ENCODE assay signal across 12 cellular contexts in the genomic region with DNA sequence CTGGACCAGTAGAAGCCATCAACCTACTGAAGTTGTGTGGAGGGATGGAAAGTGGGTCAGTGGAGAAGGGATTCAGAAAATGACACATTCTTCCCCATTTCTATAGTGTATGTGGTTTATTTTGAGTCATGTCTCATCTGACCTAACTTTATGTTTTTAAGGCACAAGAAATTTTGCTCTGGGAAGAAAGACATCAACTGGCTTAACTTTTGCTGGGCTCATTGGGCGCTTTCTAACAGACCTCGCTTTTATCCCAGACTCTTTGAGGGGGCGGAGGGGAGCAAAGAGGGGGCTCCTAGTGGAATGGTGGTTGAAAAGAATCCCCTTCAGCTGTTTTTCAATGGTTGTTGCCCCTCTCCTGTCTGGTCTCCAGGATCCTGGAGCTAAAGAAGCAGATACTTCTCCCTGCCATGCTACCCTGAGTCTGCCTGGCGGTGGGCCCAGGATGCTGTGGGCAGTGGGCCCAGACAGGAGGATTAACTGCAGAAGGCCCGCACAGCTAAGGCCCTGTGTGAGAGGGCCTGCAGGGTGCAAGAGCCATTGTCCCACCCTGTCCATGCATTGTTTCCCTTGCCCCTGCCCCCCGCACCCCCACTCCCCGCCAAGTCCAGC. TPM values are rescaled to one million over a fixed set of nuclear protein-coding genes. Genes with fewer than 3 reads are reported as not detected.
A peak's percentile ranks its signal among the peaks of the same experiment; 100 is the strongest.
DNase-seq lines count a peak whose midpoint lies in the region; ATAC-seq, FAIRE-seq and TF ChIP-seq lines count a peak whose summit lies in the region.
"Had no signal": no experiment of that assay in that cellular context is flagged by ENCODE, and none has a peak within 500 bp of the region (broad histone marks: within the 10 kb centered on the region; RNA-seq: fewer than 3 reads in every experiment).

No MANE protein-coding gene starts in this region.

- DNase-seq in DMS 273 (lab: John Stamatoyannopoulos, UW; ENCODE audit: unreplicated experiment) (peak; percentile 56), DMS 273 treated with DMSO at 0.1 percent for 48 hours (lab: John Stamatoyannopoulos, UW) (no peak), esophagus squamous epithelium (lab: John Stamatoyannopoulos, UW) (no peak), prostate gland (ENCODE audit: low spot score) (peak; percentile 61), NCI-H748 treated with DMSO at 0.1 percent for 48 hours (lab: John Stamatoyannopoulos, UW) (no peak), RCC 7860 (ENCODE audit: low spot score) (no peak)
- DNase-seq: 8988T, GF-D8, NCI-H1048 had no signal

- H3K27me3 ChIP-seq in esophagus squamous epithelium (no peaks in the 10 kb centered on the region), prostate gland (replicated peaks; ENCODE audit: insufficient read depth) (no peaks in the 10 kb centered on the region)

- H3K36me3 ChIP-seq in esophagus squamous epithelium (peaks cover 8 to 47% (median 19%) of the 10 kb centered on the region in 3 donors), prostate gland (peaks cover 5 to 7% of the 10 kb centered on the region in 2 donors)

- intact Hi-C loops in esophagus squamous epithelium (cut with DNase I) (no loop called here), prostate gland (cut with DNase I) (no loop called here)

- TF ChIP-seq CTCF in esophagus squamous epithelium (IDR thresholded peaks at IDR 0.05) (no peak), prostate gland (IDR thresholded peaks at IDR 0.05) (no peak)

- H3K9me3 ChIP-seq in esophagus squamous epithelium (no peaks in the 10 kb centered on the region), prostate gland (no peaks in the 10 kb centered on the region)

- H3K27ac ChIP-seq in esophagus squamous epithelium (peak overlapping the region in 3 of 4 donors; percentile 4 to 21 (median 14)), prostate gland (peak overlapping the region; percentile 33 to 93)

- WGBS in esophagus squamous epithelium, 2 donors = 44 to 91% methylated on average over 3 to 4 of the region's 7 CpGs
- WGBS in prostate gland = 51% methylated on average over 7 of the region's 7 CpGs

- H3K4me1 ChIP-seq in esophagus squamous epithelium (peaks cover 23 to 85% (median 30%) of the 10 kb centered on the region in 3 donors), prostate gland (replicated peaks) (peaks cover 34% of the 10 kb centered on the region)

- H3K4me3 ChIP-seq in esophagus squamous epithelium (no peak overlapping the region), prostate gland (no peak overlapping the region)

- no peak for FAIRE-seq in RCC 7860 (lab: Jason Lieb, UNC)

- peak; percentile 48 for ATAC-seq in SK-N-SH treated with all-trans-retinoic acid at 6 μM for 48 hours
- ATAC-seq in GM21786 (IDR thresholded peaks at IDR 0.05; ENCODE audit: unreplicated experiment) = no peak

- TF ChIP-seq POLR2A in esophagus squamous epithelium (IDR thresholded peaks at IDR 0.05) = no peak
- no peak for TF ChIP-seq POLR2A in prostate gland (IDR thresholded peaks at IDR 0.05)

TF ChIP-seq in SK-N-SH treated with all-trans-retinoic acid at 6 μM for 48 hours, 23 proteins besides CTCF, POLR2A, EP300 and RAD21:
- TF ChIP-seq ZNF565 (CRISPR knock-in tag; conservative IDR thresholded peaks at IDR 0.05; ENCODE audit: low read depth) (no peak), ARNTL (CRISPR knock-in tag; IDR thresholded peaks at IDR 0.05; ENCODE audit: borderline replicate concordance, low read depth) (no peak), ZNF70 (CRISPR knock-in tag; IDR thresholded peaks at IDR 0.05) (no peak), PPARA (CRISPR knock-in tag; IDR thresholded peaks at IDR 0.05; ENCODE audit: borderline replicate concordance) (no peak), GLIS3 (CRISPR knock-in tag; IDR thresholded peaks at IDR 0.05) (no peak), OSR1 (CRISPR knock-in tag; IDR thresholded peaks at IDR 0.05) (no peak), ESRRG (CRISPR knock-in tag; IDR thresholded peaks at IDR 0.05) (no peak), TCF4 (CRISPR knock-in tag; IDR thresholded peaks at IDR 0.05; ENCODE audit: borderline replicate concordance) (no peak), RARB (CRISPR knock-in tag; IDR thresholded peaks at IDR 0.05) (no peak), TOX (CRISPR knock-in tag; IDR thresholded peaks at IDR 0.05; ENCODE audit: borderline replicate concordance) (no peak)
- TF ChIP-seq, protein P1, sequence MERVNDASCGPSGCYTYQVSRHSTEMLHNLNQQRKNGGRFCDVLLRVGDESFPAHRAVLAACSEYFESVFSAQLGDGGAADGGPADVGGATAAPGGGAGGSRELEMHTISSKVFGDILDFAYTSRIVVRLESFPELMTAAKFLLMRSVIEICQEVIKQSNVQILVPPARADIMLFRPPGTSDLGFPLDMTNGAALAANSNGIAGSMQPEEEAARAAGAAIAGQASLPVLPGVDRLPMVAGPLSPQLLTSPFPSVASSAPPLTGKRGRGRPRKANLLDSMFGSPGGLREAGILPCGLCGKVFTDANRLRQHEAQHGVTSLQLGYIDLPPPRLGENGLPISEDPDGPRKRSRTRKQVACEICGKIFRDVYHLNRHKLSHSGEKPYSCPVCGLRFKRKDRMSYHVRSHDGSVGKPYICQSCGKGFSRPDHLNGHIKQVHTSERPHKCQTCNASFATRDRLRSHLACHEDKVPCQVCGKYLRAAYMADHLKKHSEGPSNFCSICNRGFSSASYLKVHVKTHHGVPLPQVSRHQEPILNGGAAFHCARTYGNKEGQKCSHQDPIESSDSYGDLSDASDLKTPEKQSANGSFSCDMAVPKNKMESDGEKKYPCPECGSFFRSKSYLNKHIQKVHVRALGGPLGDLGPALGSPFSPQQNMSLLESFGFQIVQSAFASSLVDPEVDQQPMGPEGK (CRISPR knock-in tag; IDR thresholded peaks at IDR 0.05; ENCODE audit: borderline replicate concordance) = no peak
- TF ChIP-seq, protein P2, sequence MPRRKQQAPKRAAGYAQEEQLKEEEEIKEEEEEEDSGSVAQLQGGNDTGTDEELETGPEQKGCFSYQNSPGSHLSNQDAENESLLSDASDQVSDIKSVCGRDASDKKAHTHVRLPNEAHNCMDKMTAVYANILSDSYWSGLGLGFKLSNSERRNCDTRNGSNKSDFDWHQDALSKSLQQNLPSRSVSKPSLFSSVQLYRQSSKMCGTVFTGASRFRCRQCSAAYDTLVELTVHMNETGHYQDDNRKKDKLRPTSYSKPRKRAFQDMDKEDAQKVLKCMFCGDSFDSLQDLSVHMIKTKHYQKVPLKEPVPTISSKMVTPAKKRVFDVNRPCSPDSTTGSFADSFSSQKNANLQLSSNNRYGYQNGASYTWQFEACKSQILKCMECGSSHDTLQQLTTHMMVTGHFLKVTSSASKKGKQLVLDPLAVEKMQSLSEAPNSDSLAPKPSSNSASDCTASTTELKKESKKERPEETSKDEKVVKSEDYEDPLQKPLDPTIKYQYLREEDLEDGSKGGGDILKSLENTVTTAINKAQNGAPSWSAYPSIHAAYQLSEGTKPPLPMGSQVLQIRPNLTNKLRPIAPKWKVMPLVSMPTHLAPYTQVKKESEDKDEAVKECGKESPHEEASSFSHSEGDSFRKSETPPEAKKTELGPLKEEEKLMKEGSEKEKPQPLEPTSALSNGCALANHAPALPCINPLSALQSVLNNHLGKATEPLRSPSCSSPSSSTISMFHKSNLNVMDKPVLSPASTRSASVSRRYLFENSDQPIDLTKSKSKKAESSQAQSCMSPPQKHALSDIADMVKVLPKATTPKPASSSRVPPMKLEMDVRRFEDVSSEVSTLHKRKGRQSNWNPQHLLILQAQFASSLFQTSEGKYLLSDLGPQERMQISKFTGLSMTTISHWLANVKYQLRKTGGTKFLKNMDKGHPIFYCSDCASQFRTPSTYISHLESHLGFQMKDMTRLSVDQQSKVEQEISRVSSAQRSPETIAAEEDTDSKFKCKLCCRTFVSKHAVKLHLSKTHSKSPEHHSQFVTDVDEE (CRISPR knock-in tag; IDR thresholded peaks at IDR 0.05) = no peak
- TF ChIP-seq, protein P3, sequence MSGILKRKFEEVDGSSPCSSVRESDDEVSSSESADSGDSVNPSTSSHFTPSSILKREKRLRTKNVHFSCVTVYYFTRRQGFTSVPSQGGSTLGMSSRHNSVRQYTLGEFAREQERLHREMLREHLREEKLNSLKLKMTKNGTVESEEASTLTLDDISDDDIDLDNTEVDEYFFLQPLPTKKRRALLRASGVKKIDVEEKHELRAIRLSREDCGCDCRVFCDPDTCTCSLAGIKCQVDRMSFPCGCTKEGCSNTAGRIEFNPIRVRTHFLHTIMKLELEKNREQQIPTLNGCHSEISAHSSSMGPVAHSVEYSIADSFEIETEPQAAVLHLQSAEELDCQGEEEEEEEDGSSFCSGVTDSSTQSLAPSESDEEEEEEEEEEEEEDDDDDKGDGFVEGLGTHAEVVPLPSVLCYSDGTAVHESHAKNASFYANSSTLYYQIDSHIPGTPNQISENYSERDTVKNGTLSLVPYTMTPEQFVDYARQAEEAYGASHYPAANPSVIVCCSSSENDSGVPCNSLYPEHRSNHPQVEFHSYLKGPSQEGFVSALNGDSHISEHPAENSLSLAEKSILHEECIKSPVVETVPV (CRISPR knock-in tag; IDR thresholded peaks at IDR 0.05) = no peak
- TF ChIP-seq, protein P4, sequence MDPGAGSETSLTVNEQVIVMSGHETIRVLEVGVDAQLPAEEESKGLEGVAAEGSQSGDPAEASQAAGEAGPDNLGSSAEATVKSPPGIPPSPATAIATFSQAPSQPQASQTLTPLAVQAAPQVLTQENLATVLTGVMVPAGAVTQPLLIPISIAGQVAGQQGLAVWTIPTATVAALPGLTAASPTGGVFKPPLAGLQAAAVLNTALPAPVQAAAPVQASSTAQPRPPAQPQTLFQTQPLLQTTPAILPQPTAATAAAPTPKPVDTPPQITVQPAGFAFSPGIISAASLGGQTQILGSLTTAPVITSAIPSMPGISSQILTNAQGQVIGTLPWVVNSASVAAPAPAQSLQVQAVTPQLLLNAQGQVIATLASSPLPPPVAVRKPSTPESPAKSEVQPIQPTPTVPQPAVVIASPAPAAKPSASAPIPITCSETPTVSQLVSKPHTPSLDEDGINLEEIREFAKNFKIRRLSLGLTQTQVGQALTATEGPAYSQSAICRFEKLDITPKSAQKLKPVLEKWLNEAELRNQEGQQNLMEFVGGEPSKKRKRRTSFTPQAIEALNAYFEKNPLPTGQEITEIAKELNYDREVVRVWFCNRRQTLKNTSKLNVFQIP (CRISPR knock-in tag; IDR thresholded peaks at IDR 0.05; ENCODE audit: borderline replicate concordance, low read depth) = no peak

RNA-seq across cellular contexts. Expression of a gene that starts 14.5 kb away (rescaled TPM):
- 10 to 100 TPM; 11.9 to 35.6 (median 19.7) TPM for total RNA-seq in esophagus squamous epithelium
- 10 to 100 TPM; 38.4 to 45.9 TPM for total RNA-seq in prostate gland

RNA-seq across cellular contexts. Expression of a gene that starts 31.4 kb away (rescaled TPM):
- 1 to 10 TPM; 1.6 to 2.9 (median 2.5) TPM for total RNA-seq in esophagus squamous epithelium
- total RNA-seq in prostate gland = 10 to 100 TPM in 1 of 2 donors, 1 to 10 TPM in 1; 9.0 to 23.2 TPM

RNA-seq across cellular contexts. Expression of a gene that starts 31.5 kb away (rescaled TPM):
- total RNA-seq in esophagus squamous epithelium = 100 to 1,000 TPM in 1 of 4 donors, 10 to 100 TPM in 3; 26.4 to 102 (median 43.8) TPM
- 100 to 1,000 TPM in 1 of 2 donors, 10 to 100 TPM in 1; 76.5 to 104 TPM for total RNA-seq in prostate gland

RNA-seq across cellular contexts. Expression of a gene that starts 53.5 kb away (rescaled TPM):
- total RNA-seq in esophagus squamous epithelium = under 1 TPM in 2 of 4 donors, not detected in 2; 0.18 to 0.19 TPM
- 1 to 10 TPM in 1 of 2 donors, under 1 TPM in 1; 0.40 to 2.2 TPM for total RNA-seq in prostate gland
- total RNA-seq: pulmonary artery endothelial cell had no signal

Comparison
In these comparisons a context has a peak if more than half of its experiments do, and no peak if none do; other contexts are left out.
1. DNase-seq: peak in DMS 273 (single experiment) and prostate gland (single experiment); none in DMS 273 treated with DMSO at 0.1 percent for 48 hours (single experiment), esophagus squamous epithelium (single experiment), NCI-H748 treated with DMSO at 0.1 percent for 48 hours (single experiment) and RCC 7860 (single experiment).